30 cellular contexts compared by ENCODE assay signal in the genomic region with DNA sequence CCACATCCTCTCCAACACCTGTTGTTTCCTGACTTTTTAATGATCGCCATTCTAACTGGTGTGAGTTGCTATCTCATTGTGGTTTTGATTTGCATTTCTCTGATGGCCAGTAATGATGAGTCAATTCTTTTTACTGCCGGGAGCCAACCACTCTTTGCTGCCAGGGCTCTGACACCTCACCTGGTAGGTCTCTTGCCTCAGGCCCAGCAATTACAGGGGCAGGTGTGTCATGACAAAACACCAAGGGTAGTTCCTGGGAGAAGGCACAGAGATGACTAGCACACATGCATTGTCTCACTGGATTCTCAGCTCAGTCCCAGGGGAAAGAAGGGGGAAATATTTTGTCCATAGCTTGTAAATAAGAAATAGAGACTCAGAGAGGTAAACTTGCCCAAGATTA.
DNase-seq lines count a peak whose midpoint lies in the region; ATAC-seq and TF ChIP-seq lines count a peak whose summit lies in the region.
"Had no signal": no experiment of that assay in that cellular context is flagged by ENCODE, and none has a peak within 500 bp of the region (broad histone marks: within the 10 kb centered on the region; RNA-seq: fewer than 3 reads in every experiment).

No MANE protein-coding gene starts in this region.

- dilution Hi-C loops in mammary epithelial cell (cut with HindIII; ENCODE audit: low sequenced_read_pairs): no loop called here

- no peak overlapping the region for H3K18ac ChIP-seq in mesendoderm (ENCODE audit: low read length)

- H3K4me1 ChIP-seq in mammary epithelial cell (ENCODE audit: insufficient read depth, low read length): peaks cover 4% of the 10 kb centered on the region
- no peaks in the 10 kb centered on the region for H3K4me1 ChIP-seq in mesendoderm (ENCODE audit: control insufficient read depth, low read depth, low read length)
- H3K4me1 ChIP-seq: BLaER1 treated with 17β-estradiol and CSF1 and Interleukin-3, amounts not matched to agents 10 nM and 100 nM; pancreas had no signal

- H3K27ac ChIP-seq in mammary epithelial cell (ENCODE audit: insufficient read depth, low read depth, low read length) (no peak overlapping the region), mesendoderm (ENCODE audit: low read depth, low read length) (no peak overlapping the region)
- H3K27ac ChIP-seq: BLaER1 treated with 17β-estradiol and CSF1 and Interleukin-3, amounts not matched to agents 10 nM and 100 nM; dorsolateral prefrontal cortex; heart left ventricle; KMS-11; pancreas; tibial nerve had no signal

- H3K79me2 ChIP-seq in mammary epithelial cell (ENCODE audit: insufficient read depth, low read length): no peaks in the 10 kb centered on the region
- no peaks in the 10 kb centered on the region for H3K79me2 ChIP-seq in mesendoderm (ENCODE audit: control insufficient read depth, insufficient read depth, low read length)

- peaks cover 7% of the 10 kb centered on the region for H3K9me3 ChIP-seq in mammary epithelial cell (replicated peaks; ENCODE audit: insufficient read depth, low read length)
- H3K9me3 ChIP-seq: BLaER1 treated with 17β-estradiol and CSF1 and Interleukin-3, amounts not matched to agents 10 nM and 100 nM; heart left ventricle; pancreas; tibial nerve had no signal

- peak; percentile 67 for ATAC-seq in GM19351 (IDR thresholded peaks at IDR 0.05; ENCODE audit: unreplicated experiment)
- ATAC-seq: activated naive CD8-positive, alpha-beta T cell treated with anti-CD3 and anti-CD28 coated beads, Interleukin-2, amount 50 U/mL, for 24 hours; activated T-cell treated with anti-CD3 and anti-CD28 coated beads, Interleukin-2, amount 50 U/mL, for 4 hours; heart left ventricle; left cardiac atrium; pancreas; WTC11 had no signal

- no peaks in the 10 kb centered on the region for H3K36me3 ChIP-seq in mammary epithelial cell (ENCODE audit: insufficient read depth, low read length)
- H3K36me3 ChIP-seq in mesendoderm (ENCODE audit: control insufficient read depth, insufficient read depth, low read length): no peaks in the 10 kb centered on the region
- H3K36me3 ChIP-seq: BLaER1 treated with 17β-estradiol and CSF1 and Interleukin-3, amounts not matched to agents 10 nM and 100 nM; heart left ventricle; pancreas; tibial nerve had no signal

- no peak overlapping the region for H2BK120ac ChIP-seq in mesendoderm (ENCODE audit: low read depth, low read length)

- TSS peak; percentile 70 for BruUV-seq in mammary epithelial cell (replicated peaks; lab: Mats Ljungman, UMichigan)

- 12% methylated on average over 2 of the region's 2 CpGs for whole genome bisulfite sequencing in mammary epithelial cell (ENCODE audit: low coverage, missing lambda C conversion rate)
- no CpG with 5 or more reads among the region's 2 CpGs for WGBS in mesendoderm (ENCODE audit: extremely low coverage, insufficient coverage, low lambda C conversion rate)

- H2AFZ ChIP-seq in mammary epithelial cell (ENCODE audit: low read depth, low read length): no peak overlapping the region

- in situ Hi-C loops in mammary epithelial cell (cut with MboI; ENCODE audit: low sequenced_read_pairs in 2 of 2): no loop called here

- CTCF ChIA-PET in mammary epithelial cell (lab: Charles Lee; ENCODE audit: low non-redundant PET): no interaction called here

- TF ChIP-seq CTCF in mammary epithelial cell (conservative IDR thresholded peaks at IDR 0.05 in 1 of 2, IDR thresholded peaks at IDR 0.05 in 1 of 2; ENCODE audit: extremely low read depth in 1 of 2, insufficient read depth in 1 of 2, low read depth in 1 of 2, low read length in 2 of 2): no peak

- DNase-seq in NCI-H146 (lab: John Stamatoyannopoulos, UW): peak; percentile 66
- peak; percentile 96 for DNase-seq in mammary epithelial cell
- peak; percentile 14 for DNase-seq in mesendoderm
- DNase-seq in ecto neural progenitor cell (ENCODE audit: low spot score): no peak
- DNase-seq in NCI-H1694 (lab: John Stamatoyannopoulos, UW): no peak
- DNase-seq in anterior cingulate cortex (lab: John Stamatoyannopoulos, UW): no peak
- DNase-seq: activated CD4-positive, alpha-beta T cell treated with anti-CD3 and anti-CD28 coated beads, Interleukin-2, amount 50 U/mL, for 1 hour; activated gamma-delta T cell treated with Interleukin-2 at 50 U/mL for 16 hours; activated naive CD8-positive, alpha-beta T cell treated with anti-CD3 and anti-CD28 coated beads, Interleukin-2, amount 50 U/mL, for 24 hours; activated T-cell treated with anti-CD3 and anti-CD28 coated beads, Interleukin-2, amount 50 U/mL, for 4 hours; COR-L47; DND-41; dorsolateral prefrontal cortex; HCEC 1CT; heart left ventricle; left cardiac atrium; NCI-H1436 treated with DMSO at 0.1 percent for 48 hours; NCI-H2171 treated with DMSO at 0.1 percent for 48 hours; NCI-H774; pancreas; SHP77 treated with DMSO at 0.1 percent for 48 hours; stimulated activated CD4-positive, alpha-beta T cell treated with anti-CD3 and anti-CD28 coated beads, Interleukin-2, amount 100 ng/mL, for 24 hours; SW 1271; T1000 had no signal

- H4K20me1 ChIP-seq in mammary epithelial cell (ENCODE audit: insufficient read depth, low read length): no peaks in the 10 kb centered on the region
- H4K20me1 ChIP-seq: BLaER1 treated with 17β-estradiol and CSF1 and Interleukin-3, amounts not matched to agents 10 nM and 100 nM had no signal

- no peak overlapping the region for H4K5ac ChIP-seq in mesendoderm (ENCODE audit: low read length)

- no peak overlapping the region for H2AK5ac ChIP-seq in mesendoderm (ENCODE audit: low read length)

- no peaks in the 10 kb centered on the region for H3K27me3 ChIP-seq in mammary epithelial cell (ENCODE audit: insufficient read depth, low read length)
- H3K27me3 ChIP-seq in mesendoderm (ENCODE audit: insufficient read depth, low read length, poor library complexity): no peaks in the 10 kb centered on the region
- H3K27me3 ChIP-seq: BLaER1 treated with 17β-estradiol and CSF1 and Interleukin-3, amounts not matched to agents 10 nM and 100 nM; dorsolateral prefrontal cortex; heart left ventricle; pancreas; tibial nerve had no signal

- intact Hi-C loops in mammary epithelial cell (cut with micrococcal nuclease): no loop called here

- H3K4me2 ChIP-seq in mammary epithelial cell (ENCODE audit: insufficient read depth, low read depth, low read length) (no peak overlapping the region), mesendoderm (ENCODE audit: low read length) (no peak overlapping the region)
- H3K4me2 ChIP-seq: BLaER1 treated with 17β-estradiol and CSF1 and Interleukin-3, amounts not matched to agents 10 nM and 100 nM; KMS-11; smooth muscle cell had no signal

- no peak overlapping the region for H3K4ac ChIP-seq in mesendoderm (ENCODE audit: low read depth, low read length)

- H3K4me3 ChIP-seq in mammary epithelial cell (replicated peaks in 1 of 3; ENCODE audit: insufficient read depth in 1 of 3, low read depth in 2 of 3, low read length in 3 of 3) (no peak overlapping the region), mesendoderm (ENCODE audit: low read length) (no peak overlapping the region)
- H3K4me3 ChIP-seq: BLaER1 treated with 17β-estradiol and CSF1 and Interleukin-3, amounts not matched to agents 10 nM and 100 nM; dorsolateral prefrontal cortex; heart left ventricle; pancreas; smooth muscle cell; tibial nerve had no signal

- H4K8ac ChIP-seq in mesendoderm (ENCODE audit: low read depth, low read length): no peak overlapping the region

- no peak overlapping the region for H3K23ac ChIP-seq in mesendoderm (ENCODE audit: low read length)

- H2BK5ac ChIP-seq in mesendoderm (ENCODE audit: low read length): no peak overlapping the region

- no peaks in the 10 kb centered on the region for H3K79me1 ChIP-seq in mesendoderm (ENCODE audit: low read length)

- H3K56ac ChIP-seq in mesendoderm (ENCODE audit: low read length): no peak overlapping the region

- H3K9ac ChIP-seq in mammary epithelial cell (ENCODE audit: insufficient read depth, low read length) (no peak overlapping the region), mesendoderm (ENCODE audit: low read length) (no peak overlapping the region)
- H3K9ac ChIP-seq: BLaER1 treated with 17β-estradiol and CSF1 and Interleukin-3, amounts not matched to agents 10 nM and 100 nM; KMS-11 had no signal

- H2BK15ac ChIP-seq in mesendoderm (replicated peaks; ENCODE audit: low read depth): no peak overlapping the region

Comparison
In these comparisons a context has a peak if more than half of its experiments do, and no peak if none do; other contexts are left out.
1. DNase-seq: peak in NCI-H146 (single experiment), mammary epithelial cell (single experiment) and mesendoderm (single experiment); none in ecto neural progenitor cell (single experiment), NCI-H1694 (single experiment) and anterior cingulate cortex (0 of 58).